ENCODE assay signal across 16 cellular contexts in the genomic region with DNA sequence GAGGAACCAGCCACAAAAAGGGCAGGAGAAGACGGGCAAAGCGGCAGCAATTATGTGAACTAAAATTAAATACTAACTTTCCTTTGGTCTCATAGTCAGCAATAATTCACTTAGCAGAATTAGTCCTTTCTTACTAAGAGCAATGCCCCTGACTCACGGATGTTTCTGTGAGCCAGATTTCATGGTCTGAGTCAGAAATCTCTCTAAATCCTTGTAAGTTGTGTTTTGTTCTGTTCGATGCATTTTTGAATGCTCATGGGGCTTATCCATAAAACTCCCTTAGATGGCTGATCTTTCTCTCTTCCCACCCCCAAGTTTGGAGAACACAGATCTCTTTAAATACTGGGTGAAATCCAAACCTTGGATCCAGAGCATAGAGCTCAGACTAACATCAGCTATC.
DNase-seq lines count a peak whose midpoint lies in the region; ATAC-seq and TF ChIP-seq lines count a peak whose summit lies in the region.
"Had no signal": no experiment of that assay in that cellular context is flagged by ENCODE, and none has a peak within 500 bp of the region (broad histone marks: within the 10 kb centered on the region; RNA-seq: fewer than 3 reads in every experiment).

No MANE protein-coding gene starts in this region.

- TF ChIP-seq CTCF in Caco-2 (IDR thresholded peaks at IDR 0.05; ENCODE audit: insufficient read depth in 1 of 2, low read depth in 1 of 2, low read length in 1 of 2, severe bottlenecking in 1 of 2, unreplicated experiment in 1 of 2) = no peak
- no peak for TF ChIP-seq CTCF in suprapubic skin (IDR thresholded peaks at IDR 0.05)
- no peak for TF ChIP-seq CTCF in omental fat pad (IDR thresholded peaks at IDR 0.05)

- H3K9me3 Mint-ChIP-seq in Caco-2 (ENCODE audit: unreplicated experiment) = no peaks in the 10 kb centered on the region

- H3K27me3 Mint-ChIP-seq in Caco-2 (ENCODE audit: insufficient read depth, unreplicated experiment) = peaks cover 3% of the 10 kb centered on the region

- no peaks in the 10 kb centered on the region for H3K36me3 Mint-ChIP-seq in Caco-2 (ENCODE audit: insufficient read depth, unreplicated experiment)
- H3K36me3 Mint-ChIP-seq: CD8-positive, alpha-beta memory T cell had no signal

- TF ChIP-seq EP300 in suprapubic skin (IDR thresholded peaks at IDR 0.05) = no peak

- H3K4me1 ChIP-seq in Caco-2 (no peaks in the 10 kb centered on the region), suprapubic skin (no peaks in the 10 kb centered on the region)

- no peaks in the 10 kb centered on the region for H3K27me3 ChIP-seq in Caco-2 (replicated peaks; ENCODE audit: control insufficient read depth, insufficient read depth, low read length)
- H3K27me3 ChIP-seq in suprapubic skin = no peaks in the 10 kb centered on the region
- H3K27me3 ChIP-seq: BLaER1 had no signal

- H3K4me1 Mint-ChIP-seq in Caco-2 (ENCODE audit: low read depth, unreplicated experiment) = no peaks in the 10 kb centered on the region
- H3K4me1 Mint-ChIP-seq: CD8-positive, alpha-beta memory T cell; IgD-negative memory B cell had no signal

- peak overlapping the region; percentile 52 for H3K27ac ChIP-seq in suprapubic skin
- H3K27ac ChIP-seq: BLaER1 had no signal

- DNase-seq in Caco-2 (no peak), RPMI7951 (ENCODE audit: low read depth) (peak; percentile 9), foreskin melanocyte (peak; percentile 81), suprapubic skin (ENCODE audit: low spot score in 2 of 2) (no peak), NCI-H2107 (lab: John Stamatoyannopoulos, UW) (no peak), SW 1271 (lab: John Stamatoyannopoulos, UW) (no peak), omental fat pad (ENCODE audit: low spot score) (no peak)
- DNase-seq in activated CD4-positive, alpha-beta T cell treated with anti-CD3 and anti-CD28 coated beads for 4 hours = no peak
- DNase-seq: ACHN; CD8-positive, alpha-beta memory T cell; NCI-H1436 treated with DMSO at 0.1 percent for 48 hours; NCI-H2081 treated with DMSO at 0.1 percent for 48 hours; NCI-H2227 treated with DMSO at 0.1 percent for 48 hours; NCI-H526 had no signal

- TF ChIP-seq POLR2A in suprapubic skin (IDR thresholded peaks at IDR 0.05) = no peak

- no peak for ATAC-seq in omental fat pad (ENCODE audit: low FRiP score)

- no peaks in the 10 kb centered on the region for H3K9me3 ChIP-seq in Caco-2
- H3K9me3 ChIP-seq in suprapubic skin = no peaks in the 10 kb centered on the region
- H3K9me3 ChIP-seq: BLaER1 had no signal

- H3K36me3 ChIP-seq in Caco-2 (ENCODE audit: control insufficient read depth, insufficient read depth, low read length) (no peaks in the 10 kb centered on the region), suprapubic skin (no peaks in the 10 kb centered on the region)
- H3K36me3 ChIP-seq: BLaER1 had no signal

- 63% methylated on average over 4 of the region's 4 CpGs for WGBS in suprapubic skin

- intact Hi-C loops in Caco-2 (cut with micrococcal nuclease; ENCODE audit: unreplicated experiment) = no loop called here

- H3K4me3 Mint-ChIP-seq in Caco-2 (ENCODE audit: unreplicated experiment) = no peak overlapping the region
- H3K4me3 Mint-ChIP-seq: CD8-positive, alpha-beta memory T cell; IgD-negative memory B cell had no signal

- CTCF ChIA-PET in Caco-2 (lab: Charles Lee) = no interaction called here

- POLR2A ChIA-PET in Caco-2 (lab: Charles Lee) = no interaction called here

- BruUV-seq in Caco-2 (replicated peaks; lab: Mats Ljungman, UMichigan) = no TSS peak

- no peak overlapping the region for H3K4me3 ChIP-seq in Caco-2 (ENCODE audit: low read depth, low read length)
- H3K4me3 ChIP-seq in suprapubic skin = no peak overlapping the region
- H3K4me3 ChIP-seq: BLaER1 had no signal

- peak overlapping the region; percentile 28 for H3K27ac Mint-ChIP-seq in Caco-2 (ENCODE audit: unreplicated experiment)
- H3K27ac Mint-ChIP-seq: CD8-positive, alpha-beta memory T cell; IgD-negative memory B cell had no signal

Comparison
In these comparisons a context has a peak if more than half of its experiments do, and no peak if none do; other contexts are left out.
1. DNase-seq: peak in RPMI7951 (single experiment) and foreskin melanocyte (single experiment); none in Caco-2 (0 of 2), suprapubic skin (0 of 2), NCI-H2107 (single experiment), SW 1271 (0 of 2), activated CD4-positive, alpha-beta T cell treated with anti-CD3 and anti-CD28 coated beads for 4 hours (0 of 2) and omental fat pad (single experiment).